In genomic region chr15:66679043-66679656, GRCh38 we compare ENCODE assay signal across 17 cellular contexts. TPM values are rescaled to one million over a fixed set of nuclear protein-coding genes. Genes with fewer than 3 reads are reported as not detected.
DNase-seq lines count a peak whose midpoint lies in the region; ATAC-seq, FAIRE-seq and TF ChIP-seq lines count a peak whose summit lies in the region.
"Had no signal": no experiment of that assay in that cellular context is flagged by ENCODE, and none has a peak within 500 bp of the region (broad histone marks: within the 10 kb centered on the region; RNA-seq: fewer than 3 reads in every experiment).

No MANE protein-coding gene starts in this region.

- 80% methylated on average over 4 of the region's 4 CpGs; no CpG with 5 or more reads in 1 of the 2 experiments for WGBS in H1 (ENCODE audit: extremely low coverage in 1 of 2, insufficient coverage in 1 of 2, insufficient read length in 1 of 2, insufficient replicate concordance in 2 of 2, low coverage in 1 of 2, low lambda C conversion rate in 2 of 2, missing lambda C conversion rate in 1 of 2), 2 experiments
- whole genome bisulfite sequencing in mesenchymal stem cell, result 51% methylated on average over 3 of the region's 4 CpGs
- 40 to 68% methylated on average over 3 to 4 of the region's 4 CpGs for WGBS in testis, 2 donors

- H3K56ac ChIP-seq in H1 (replicated peaks; ENCODE audit: insufficient read length, low read depth, low read length), result no peak overlapping the region

- no peak for DNase-seq in NT2/D1 (ENCODE audit: low read depth, low spot score)
- no peak for DNase-seq in H1 (ENCODE audit: low read depth in 1 of 2, low spot score in 2 of 2)
- peak; percentile 88 for DNase-seq in mesenchymal stem cell
- no peak for DNase-seq in testis
- DNase-seq in middle frontal gyrus (ENCODE audit: extremely low spot score, low spot score), result no peak
- DNase-seq in mucosa of descending colon, result no peak
- DNase-seq: activated CD4-positive, alpha-beta T cell treated with anti-CD3 and anti-CD28 coated beads, Interleukin-2, amount 50 U/mL, for 1 hour; activated effector memory CD4-positive, alpha-beta T cell treated with anti-CD3 and anti-CD28 coated beads, Interleukin-2, amount 50 U/mL, for 16 hours; AML-193; COR-L47; effector CD4-positive, alpha-beta T cell; NCI-H1105; SHP77; stimulated activated naive B cell treated with anti-CD40 and anti-IgM and Interleukin-4, amounts not matched to agents 10 μg/mL and 1 μg/mL and 100 μg/mL, for 72 hours had no signal

- H2BK12ac ChIP-seq in H1 (ENCODE audit: low read depth, low read length) (no peak overlapping the region), mesenchymal stem cell (ENCODE audit: low read length in 2 of 2) (peak overlapping the region; percentile 49 to 92)

- 0 out of 2 replicates have a peak, but pooled peaks cover 14% of the 10 kb centered on the region for H3K9me3 ChIP-seq in NT2/D1 (ENCODE audit: insufficient read depth, low read length)
- peaks cover 3 to 6% of the 10 kb centered on the region in 2 experiments; a peak in 1 of 4 replicates for H3K9me3 ChIP-seq in H1 (ENCODE audit: insufficient read depth in 2 of 2, low read depth in 1 of 2, low read length in 1 of 2)
- peaks cover 14% of the 10 kb centered on the region for H3K9me3 ChIP-seq in mesenchymal stem cell (ENCODE audit: control insufficient read depth, low read length)
- no peaks in the 10 kb centered on the region for H3K9me3 ChIP-seq in testis
- H3K9me3 ChIP-seq in mucosa of descending colon, result no peaks in the 10 kb centered on the region
- H3K9me3 ChIP-seq: neutrophil had no signal

- H3K23me2 ChIP-seq in H1 (ENCODE audit: low read depth, low read length), result no peaks in the 10 kb centered on the region

- POLR2A ChIA-PET in H1 (lab: Charles Lee; ENCODE audit: partially characterized antibody), result interaction anchor here (1.1 kb wide), 2 partner anchors 13 to 56 kb away, joined by 3 read pairs; no protein-coding TSS in a partner anchor

- intact Hi-C loops in testis (cut with DNase I; ENCODE audit: low total_unique reads) (no loop called here), mucosa of descending colon (cut with DNase I, micrococcal nuclease) (no loop called here)

- H3K27me3 ChIP-seq in NT2/D1 (ENCODE audit: insufficient read depth, insufficient read length), result no peaks in the 10 kb centered on the region
- H3K27me3 ChIP-seq in H1 (replicated peaks in 1 of 4; ENCODE audit: control insufficient read depth in 3 of 4, extremely low read depth in 1 of 4, insufficient read depth in 3 of 4, low read length in 3 of 4), result no peaks in the 10 kb centered on the region; a peak in 1 of 7 replicates
- no peaks in the 10 kb centered on the region for H3K27me3 ChIP-seq in mesenchymal stem cell (ENCODE audit: control insufficient read depth in 1 of 2, insufficient read depth in 1 of 2, low read length in 2 of 2)
- no peaks in the 10 kb centered on the region for H3K27me3 ChIP-seq in testis
- H3K27me3 ChIP-seq: neutrophil had no signal

- H3K18ac ChIP-seq in H1 (ENCODE audit: extremely low read depth, low read length) (peak overlapping the region; percentile 42; the same call in 1 of the 2 replicates), mesenchymal stem cell (ENCODE audit: low read depth in 1 of 2, low read length in 2 of 2) (peak overlapping the region; percentile 92 to 99)

- H4K8ac ChIP-seq in H1 (ENCODE audit: extremely low read depth, insufficient read depth, low read length) (no peak overlapping the region), mesenchymal stem cell (ENCODE audit: low read length) (peak overlapping the region; percentile 89)

- H3K9ac ChIP-seq in NT2/D1 (ENCODE audit: insufficient read length, low read depth) (peak overlapping the region; percentile 53), H1 (replicated peaks in 1 of 4; ENCODE audit: extremely low read depth in 1 of 4, low read depth in 3 of 4, low read length in 3 of 4) (no peak overlapping the region), mesenchymal stem cell (ENCODE audit: low read length) (no peak overlapping the region)

- H3K79me1 ChIP-seq in H1 (ENCODE audit: low read depth, low read length) (no peaks in the 10 kb centered on the region), mesenchymal stem cell (replicated peaks; ENCODE audit: low read length, poor library complexity, severe bottlenecking) (no peaks in the 10 kb centered on the region)

- H3K27ac ChIP-seq in H1 (ENCODE audit: low read depth, low read length) (no peak overlapping the region), mesenchymal stem cell (ENCODE audit: low read length, poor library complexity, severe bottlenecking) (no peak overlapping the region), testis (peak overlapping the region; percentile 67 to 74)
- H3K27ac ChIP-seq: neutrophil had no signal

- H3K79me2 ChIP-seq in H1 (ENCODE audit: control insufficient read depth in 1 of 2, insufficient read depth in 2 of 2, low read length in 2 of 2), result no peaks in the 10 kb centered on the region

- 0 out of 4 replicates have a peak overlapping the region, but pooled peaks of 1 of the 2 experiments have one; percentile 12 for H3K4me2 ChIP-seq in H1 (ENCODE audit: insufficient read depth in 1 of 2, low read depth in 2 of 2, low read length in 2 of 2)
- H3K4me2 ChIP-seq in mesenchymal stem cell (ENCODE audit: low read length, poor library complexity, severe bottlenecking), result no peak overlapping the region

- H3K36me3 ChIP-seq in NT2/D1 (ENCODE audit: insufficient read depth, insufficient read length, low read length) (no peaks in the 10 kb centered on the region), H1 (ENCODE audit: control insufficient read depth in 2 of 4, insufficient read depth in 4 of 4, low read length in 3 of 4) (no peaks in the 10 kb centered on the region), mesenchymal stem cell (ENCODE audit: control insufficient read depth in 1 of 2, insufficient read depth in 2 of 2, low read depth in 1 of 2, low read length in 2 of 2) (no peaks in the 10 kb centered on the region), testis (ENCODE audit: low read depth, missing control alignments) (no peaks in the 10 kb centered on the region), mucosa of descending colon (ENCODE audit: low read depth) (no peaks in the 10 kb centered on the region)
- H3K36me3 ChIP-seq: neutrophil had no signal

- H3K23ac ChIP-seq in H1 (ENCODE audit: insufficient read length) (no peak overlapping the region), mesenchymal stem cell (ENCODE audit: low read length in 2 of 2) (no peak overlapping the region)

- H4K91ac ChIP-seq in H1 (replicated peaks; ENCODE audit: insufficient read length, low read length) (no peak overlapping the region), mesenchymal stem cell (ENCODE audit: low read length) (peak overlapping the region; percentile 93)

- H3K14ac ChIP-seq in H1 (ENCODE audit: insufficient read length) (no peak overlapping the region), mesenchymal stem cell (ENCODE audit: low read length in 2 of 2) (peak overlapping the region in 1 of 2 experiments; percentile 81)

- H2AK5ac ChIP-seq in H1 (ENCODE audit: low read depth, low read length) (no peak overlapping the region), mesenchymal stem cell (ENCODE audit: low read length, severe bottlenecking) (no peak overlapping the region)

- peak overlapping the region; percentile 37 for H2AFZ ChIP-seq in H1 (ENCODE audit: low read length)
- H2AFZ ChIP-seq in mesenchymal stem cell (ENCODE audit: low read depth, low read length), result peak overlapping the region; percentile 65

- CTCF ChIA-PET in H1 (lab: Charles Lee; ENCODE audit: partially characterized antibody), result interaction anchor here (0.6 to 3.5 kb wide), 12 partner anchors 9 to 174 kb away, joined by 3 to 21 read pairs (median 4); no protein-coding TSS in a partner anchor

- H3K4me3 ChIP-seq in NT2/D1 (ENCODE audit: insufficient read length, low read depth), result no peak overlapping the region
- H3K4me3 ChIP-seq in H1 (ENCODE audit: extremely low read depth in 1 of 4, insufficient read depth in 2 of 4, low read depth in 3 of 4, low read length in 4 of 4), result no peak overlapping the region
- no peak overlapping the region for H3K4me3 ChIP-seq in mesenchymal stem cell (ENCODE audit: insufficient read depth in 1 of 2, low read depth in 1 of 2, low read length in 2 of 2)
- no peak overlapping the region for H3K4me3 ChIP-seq in testis
- no peak overlapping the region for H3K4me3 ChIP-seq in mucosa of descending colon

- peak overlapping the region; percentile 29; the same call in 1 of the 2 replicates for H2BK20ac ChIP-seq in H1 (ENCODE audit: low read length)

- no peak for TF ChIP-seq RAD21 in H1 (IDR thresholded peaks at IDR 0.05 in 1 of 2, conservative IDR thresholded peaks at IDR 0.05 in 1 of 2; ENCODE audit: low read depth in 2 of 2, low read length in 2 of 2)

- H2BK15ac ChIP-seq in H1 (ENCODE audit: low read length) (no peak overlapping the region), mesenchymal stem cell (ENCODE audit: low read depth, poor library complexity, severe bottlenecking) (peak overlapping the region; percentile 30)

- no peaks in the 10 kb centered on the region for H4K20me1 ChIP-seq in H1 (replicated peaks in 1 of 2; ENCODE audit: control insufficient read depth in 1 of 2, insufficient read depth in 2 of 2, low read length in 2 of 2)

- TF ChIP-seq POLR2A in H1 (IDR thresholded peaks at IDR 0.05; ENCODE audit: control extremely low read depth in 1 of 2, low read depth in 2 of 2, low read length in 2 of 2) (no peak), testis (IDR thresholded peaks at IDR 0.05) (no peak)

- no peak overlapping the region for H4K5ac ChIP-seq in H1 (ENCODE audit: insufficient read length, low read depth, low read length)

- ATAC-seq in GM18907 (IDR thresholded peaks at IDR 0.05; ENCODE audit: unreplicated experiment) (no peak), mucosa of descending colon (no peak)
- ATAC-seq: stimulated activated naive B cell treated with anti-CD40 and anti-IgM and Interleukin-4, amounts not matched to agents 10 μg/mL and 1 μg/mL and 100 μg/mL, for 72 hours had no signal

- no peak for TF ChIP-seq EP300 in H1 (IDR thresholded peaks at IDR 0.05; ENCODE audit: borderline replicate concordance in 1 of 2, low read depth in 2 of 2, low read length in 2 of 2)

- peaks cover 19% of the 10 kb centered on the region for H3K4me1 ChIP-seq in NT2/D1 (ENCODE audit: insufficient read depth, insufficient read length)
- peaks cover 6 to 10% (median 9%) of the 10 kb centered on the region in 4 experiments for H3K4me1 ChIP-seq in H1 (replicated peaks in 1 of 4; ENCODE audit: control insufficient read depth in 3 of 4, insufficient read depth in 4 of 4, low read length in 3 of 4)
- peaks cover 5% of the 10 kb centered on the region for H3K4me1 ChIP-seq in mesenchymal stem cell (ENCODE audit: control insufficient read depth, insufficient read depth, low read depth, low read length)
- H3K4me1 ChIP-seq in testis, result peaks cover 28% of the 10 kb centered on the region
- H3K4me1 ChIP-seq in mucosa of descending colon (ENCODE audit: low read depth), result no peaks in the 10 kb centered on the region

- no peak overlapping the region for H2BK120ac ChIP-seq in H1 (replicated peaks; ENCODE audit: low read depth, low read length)
- H2BK120ac ChIP-seq in mesenchymal stem cell (ENCODE audit: low read depth, low read length), result no peak overlapping the region

- TF ChIP-seq CTCF in H1 (IDR thresholded peaks at IDR 0.05; ENCODE audit: control extremely low read depth in 1 of 3, insufficient read depth in 1 of 3, low read depth in 1 of 3, low read length in 3 of 3), result no peak
- TF ChIP-seq CTCF in testis (IDR thresholded peaks at IDR 0.05), result no peak
- no peak for TF ChIP-seq CTCF in mucosa of descending colon (IDR thresholded peaks at IDR 0.05)

- H3K4ac ChIP-seq in H1 (replicated peaks; ENCODE audit: insufficient read length, low read depth, low read length) (no peak overlapping the region), mesenchymal stem cell (ENCODE audit: low read depth in 1 of 2, low read length in 2 of 2) (peak overlapping the region; percentile 88 to 94)

- H2BK5ac ChIP-seq in H1 (ENCODE audit: low read depth, low read length), result no peak overlapping the region
- H2BK5ac ChIP-seq in mesenchymal stem cell (ENCODE audit: low read depth, low read length, poor library complexity, severe bottlenecking), result no peak overlapping the region

- FAIRE-seq in H1 (lab: Jason Lieb, UNC), result no peak
- FAIRE-seq: islet of Langerhans had no signal

RNA-seq across cellular contexts. Expression of gene SMAD6, which starts 22.9 kb away (rescaled TPM):
- total RNA-seq in H1 (2021; fragmentation: NEBNext Ultra II Directional; extraction: Animal tissue kit (Norgen Biotek cat#: 25700)), result 7.0 and 7.6 TPM in 2 replicates
- polyA plus RNA-seq in H1 (2011; rRNA removed) (1.8 and 3.4 TPM in 2 replicates), testis (ENCODE audit: insufficient read depth, low read depth, low replicate concordance) (3.2 TPM)
- 2.6 TPM for polyA plus RNA-seq in H1 (2011; cell fraction: cytosol; rRNA removed)
- 11.4 TPM for polyA plus RNA-seq in H1 (2011; cell fraction: nucleus; rRNA removed)
- polyA plus RNA-seq in H1 (2012, experiment 1 of 2), result 2.9 to 3.9 TPM (median 3.1 TPM) in 4 replicates
- 2.1 TPM for polyA plus RNA-seq in H1 (2012, experiment 2 of 2)
- 1.9 TPM for polyA plus RNA-seq in H1 (2013, experiment 1 of 2)
- polyA plus RNA-seq in H1 (2013, experiment 2 of 2), result 2.1 TPM
- 3.9 and 6.1 TPM in 2 replicates for polyA minus RNA-seq in H1 (2011; rRNA and poly(A)+ RNA removed)
- polyA minus RNA-seq in H1 (2011; cell fraction: cytosol; rRNA and poly(A)+ RNA removed), result 6.3 TPM
- polyA minus RNA-seq in H1 (2011; cell fraction: nucleus; rRNA and poly(A)+ RNA removed), result 12.2 TPM
- 5.5 TPM for polyA plus RNA-seq in mesenchymal stem cell (2013, experiment 1 of 2)
- polyA plus RNA-seq in mesenchymal stem cell (2013, experiment 2 of 2), result 5.6 TPM
- total RNA-seq in testis (10 to 100 TPM; 17.5 to 19.4 TPM), mucosa of descending colon (10 to 100 TPM; 11.5 to 18.5 (median 12.8) TPM)

Comparison
In these comparisons a context has a peak if more than half of its experiments do, and no peak if none do; other contexts are left out.
1. H3K27ac ChIP-seq: peak in testis (2 of 2); none in H1 (single experiment) and mesenchymal stem cell (single experiment).